Comparison of ENCODE assay signal across 18 cellular contexts in genomic region chr20:33004141-33004751, GRCh38. TPM values are rescaled to one million over a fixed set of nuclear protein-coding genes. Genes with fewer than 3 reads are reported as not detected.
A peak's percentile ranks its signal among the peaks of the same experiment; 100 is the strongest.
DNase-seq lines count a peak whose midpoint lies in the region; ATAC-seq and TF ChIP-seq lines count a peak whose summit lies in the region.
"Had no signal": no experiment of that assay in that cellular context is flagged by ENCODE, and none has a peak within 500 bp of the region (broad histone marks: within the 10 kb centered on the region; RNA-seq: fewer than 3 reads in every experiment).

Gene SUN5 (minus strand): TSS chr20:33004433. CDS start chr20:33004340, 93 bp downstream.

- ATAC-seq in natural killer cell treated with Interleukin-12 subunit alpha and Interleukin-12 subunit beta and Interleukin-15 and Interleukin-18, amount 100 ng/mL, for 72 hours: no peak
- no peak for ATAC-seq in natural killer cell
- ATAC-seq in T-helper 17 cell: no peak
- ATAC-seq in left colon: no peak
- ATAC-seq: CD8-positive, alpha-beta T cell had no signal

- H3K9me3 ChIP-seq in T-helper 17 cell (ENCODE audit: control insufficient read depth, low read length, poor library complexity, severe bottlenecking) (no peaks in the 10 kb centered on the region), osteoblast (ENCODE audit: low read depth, low read length) (no peaks in the 10 kb centered on the region)
- H3K9me3 ChIP-seq: A549, BE2C had no signal

- peaks cover 2% of the 10 kb centered on the region for H3K27me3 ChIP-seq in osteoblast (ENCODE audit: insufficient read depth, low read length)
- H3K27me3 ChIP-seq: BE2C had no signal

- no peak for TF ChIP-seq CTCF in natural killer cell (IDR thresholded peaks at IDR 0.05)
- no peak for TF ChIP-seq CTCF in osteoblast (IDR thresholded peaks at IDR 0.05; ENCODE audit: extremely low read depth, low read depth, low read length)

- no peaks in the 10 kb centered on the region for H3K4me1 ChIP-seq in osteoblast (ENCODE audit: insufficient read depth, low read length)
- H3K4me1 ChIP-seq: BE2C had no signal

- H3K4me3 Mint-ChIP-seq in natural killer cell treated with Interleukin-12 subunit alpha and Interleukin-12 subunit beta and Interleukin-15 and Interleukin-18, amount 100 ng/mL, for 72 hours: no peak within 1 kb of the TSS
- H3K4me3 Mint-ChIP-seq in natural killer cell (no peak within 1 kb of the TSS), T-helper 17 cell (no peak within 1 kb of the TSS)
- H3K4me3 Mint-ChIP-seq: CD8-positive, alpha-beta T cell; GM23338; H9 had no signal

- H3K27ac Mint-ChIP-seq in natural killer cell treated with Interleukin-12 subunit alpha and Interleukin-12 subunit beta and Interleukin-15 and Interleukin-18, amount 100 ng/mL, for 72 hours: no peak within 1 kb of the TSS
- no peak within 1 kb of the TSS for H3K27ac Mint-ChIP-seq in natural killer cell
- H3K27ac Mint-ChIP-seq in T-helper 17 cell: peak within 1 kb of the TSS; percentile 0
- H3K27ac Mint-ChIP-seq: CD8-positive, alpha-beta T cell; GM23338 had no signal

- H3K4me2 ChIP-seq in osteoblast (ENCODE audit: insufficient read depth, low read length): no peak within 1 kb of the TSS
- H3K4me2 ChIP-seq: A549, GM23338 had no signal

- H3K4me1 Mint-ChIP-seq in natural killer cell treated with Interleukin-12 subunit alpha and Interleukin-12 subunit beta and Interleukin-15 and Interleukin-18, amount 100 ng/mL, for 72 hours (ENCODE audit: low read depth in 2 of 2): no peaks in the 10 kb centered on the region
- no peaks in the 10 kb centered on the region for H3K4me1 Mint-ChIP-seq in natural killer cell
- H3K4me1 Mint-ChIP-seq in T-helper 17 cell: peaks cover 13% of the 10 kb centered on the region
- H3K4me1 Mint-ChIP-seq: H9 had no signal

- peaks cover 0 to 2% of the 10 kb centered on the region in 2 donors for H3K27me3 Mint-ChIP-seq in natural killer cell treated with Interleukin-12 subunit alpha and Interleukin-12 subunit beta and Interleukin-15 and Interleukin-18, amount 100 ng/mL, for 72 hours
- H3K27me3 Mint-ChIP-seq in natural killer cell (ENCODE audit: low read depth in 2 of 2) (no peaks in the 10 kb centered on the region), T-helper 17 cell (no peaks in the 10 kb centered on the region)

- no peaks in the 10 kb centered on the region for H3K36me3 Mint-ChIP-seq in natural killer cell treated with Interleukin-12 subunit alpha and Interleukin-12 subunit beta and Interleukin-15 and Interleukin-18, amount 100 ng/mL, for 72 hours
- H3K36me3 Mint-ChIP-seq in natural killer cell: no peaks in the 10 kb centered on the region
- no peaks in the 10 kb centered on the region for H3K36me3 Mint-ChIP-seq in T-helper 17 cell (ENCODE audit: low read depth)
- H3K36me3 Mint-ChIP-seq: CD8-positive, alpha-beta T cell had no signal

- intact Hi-C loops in natural killer cell (cut with micrococcal nuclease): no loop called here
- intact Hi-C loops in left colon (cut with DNase I, micrococcal nuclease): no loop called here

- H2AFZ ChIP-seq in osteoblast (ENCODE audit: low read length): no peak within 1 kb of the TSS

- no peaks in the 10 kb centered on the region for H3K79me2 ChIP-seq in osteoblast (ENCODE audit: insufficient read depth, low read length)

- DNase-seq in natural killer cell treated with Interleukin-12 subunit alpha and Interleukin-12 subunit beta and Interleukin-15 and Interleukin-18, amount 100 ng/mL, for 72 hours (ENCODE audit: low spot score): peak; percentile 38
- DNase-seq in natural killer cell (no peak), T-helper 17 cell (no peak), osteoblast (ENCODE audit: insufficient read length, low spot score, missing footprints) (peak; percentile 64), occipital lobe (lab: John Stamatoyannopoulos, UW) (no peak), left colon (no peak)
- DNase-seq in stimulated activated CD4-positive, alpha-beta T cell treated with anti-CD3 and anti-CD28 coated beads, Interleukin-12 subunit alpha, Interleukin-12 subunit beta, amount 100 ng/mL, for 4 hours: no peak
- DNase-seq: BE2C, COR-L47, DMS153, DMS79 treated with DMSO at 0.1 percent for 48 hours, EL had no signal

- H3K27ac ChIP-seq in osteoblast (ENCODE audit: low read depth, low read length): no peak within 1 kb of the TSS
- H3K27ac ChIP-seq: A549, C4-2B had no signal

- H3K36me3 ChIP-seq in osteoblast (ENCODE audit: insufficient read depth, low read length): no peaks in the 10 kb centered on the region
- H3K36me3 ChIP-seq: BE2C had no signal

- no peak within 1 kb of the TSS for H3K4me3 ChIP-seq in osteoblast (ENCODE audit: insufficient read depth, low read length)
- H3K4me3 ChIP-seq: A549, GM23338 had no signal

- no peaks in the 10 kb centered on the region for H4K20me1 ChIP-seq in osteoblast (ENCODE audit: insufficient read depth, low read length)

- peaks cover 3% of the 10 kb centered on the region for H3K9me3 Mint-ChIP-seq in natural killer cell treated with Interleukin-12 subunit alpha and Interleukin-12 subunit beta and Interleukin-15 and Interleukin-18, amount 100 ng/mL, for 72 hours
- no peaks in the 10 kb centered on the region for H3K9me3 Mint-ChIP-seq in natural killer cell

RNA-seq across cellular contexts. Expression of gene SUN5, which starts in this region (rescaled TPM):
- total RNA-seq in natural killer cell treated with Interleukin-12 subunit alpha and Interleukin-12 subunit beta and Interleukin-15 and Interleukin-18, amount 100 ng/mL, for 72 hours: not detected
- total RNA-seq in natural killer cell: not detected
- total RNA-seq in T-helper 17 cell: not detected
- not detected in 2 replicates for total RNA-seq in osteoblast
- total RNA-seq in occipital lobe: not detected
- not detected for total RNA-seq in left colon
- total RNA-seq: CD8-positive, alpha-beta T cell; GM23338; H9; HT-29 had no signal

Comparison
In these comparisons a context has a peak if more than half of its experiments do, and no peak if none do; other contexts are left out.
1. Peak in DNase-seq in natural killer cell treated with Interleukin-12 subunit alpha and Interleukin-12 subunit beta and Interleukin-15 and Interleukin-18, amount 100 ng/mL, for 72 hours; RNA of the gene not detected or under 1 TPM.
2. Peak in DNase-seq in osteoblast; RNA of the gene not detected or under 1 TPM.